In the genomic region with DNA sequence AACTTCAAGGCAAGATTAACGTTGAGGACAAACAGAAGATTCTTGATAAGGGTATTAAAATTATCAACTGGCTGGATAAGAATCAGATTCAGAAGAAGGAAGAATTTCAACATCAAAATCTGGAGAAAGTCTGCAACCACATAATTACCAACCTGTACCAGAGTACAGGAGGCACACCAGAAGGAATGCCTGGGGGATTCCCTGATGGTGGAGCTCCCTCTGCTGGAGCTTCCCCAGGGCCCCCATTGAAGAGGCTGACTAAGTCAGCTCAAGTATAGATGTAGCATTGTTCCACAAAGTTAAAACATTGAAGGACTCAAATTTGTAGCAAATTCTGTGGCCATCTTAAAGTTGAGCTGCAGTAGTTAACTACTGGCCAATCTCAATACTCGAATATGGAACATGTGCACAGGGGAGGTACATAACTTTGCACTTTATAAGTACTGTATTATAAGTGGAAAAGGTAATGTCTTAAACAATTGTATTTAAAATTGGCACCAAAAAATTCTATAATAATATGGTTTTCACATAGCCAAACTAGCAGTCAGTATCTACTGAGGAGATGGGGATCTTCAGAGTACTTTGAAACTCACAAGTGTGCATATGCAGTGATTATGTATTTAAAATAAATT, we compare ENCODE assay signal across 9 cellular contexts.
A peak's percentile ranks its signal among the peaks of the same experiment; 100 is the strongest.
DNase-seq lines count a peak whose midpoint lies in the region; ATAC-seq, FAIRE-seq and TF ChIP-seq lines count a peak whose summit lies in the region.
"Had no signal": no experiment of that assay in that cellular context is flagged by ENCODE, and none has a peak within 500 bp of the region (broad histone marks: within the 10 kb centered on the region; RNA-seq: fewer than 3 reads in every experiment).

No MANE protein-coding gene starts in this region.

- H2BK12ac ChIP-seq in H1 (ENCODE audit: low read depth, low read length), result no peak overlapping the region

- no peaks in the 10 kb centered on the region for H3K9me2 ChIP-seq in Karpas-422 (replicated peaks; ENCODE audit: insufficient read depth, low read length)

- TF ChIP-seq POLR2A in H1 (IDR thresholded peaks at IDR 0.05; ENCODE audit: control extremely low read depth in 1 of 2, low read depth in 2 of 2, low read length in 2 of 2) (no peak), ovary (IDR thresholded peaks at IDR 0.05) (no peak)

- no peak overlapping the region for H2BK20ac ChIP-seq in H1 (ENCODE audit: low read length)

- H3K79me2 ChIP-seq in Karpas-422 (ENCODE audit: low read length) (no peaks in the 10 kb centered on the region), H1 (ENCODE audit: control insufficient read depth in 1 of 2, insufficient read depth in 2 of 2, low read length in 2 of 2) (no peaks in the 10 kb centered on the region), parathyroid adenoma (no peaks in the 10 kb centered on the region)

- H3K23me2 ChIP-seq in H1 (ENCODE audit: low read depth, low read length), result no peaks in the 10 kb centered on the region

- H2BK15ac ChIP-seq in H1 (ENCODE audit: low read length), result no peak overlapping the region

- TF ChIP-seq CTCF in H1 (IDR thresholded peaks at IDR 0.05; ENCODE audit: control extremely low read depth in 1 of 3, insufficient read depth in 1 of 3, low read depth in 1 of 3, low read length in 3 of 3) (peak; percentile 70 to 83 (median 81)), parathyroid adenoma (IDR thresholded peaks at IDR 0.05) (peak; percentile 18), ovary (IDR thresholded peaks at IDR 0.05) (no peak)

- no peak overlapping the region for H4K91ac ChIP-seq in H1 (replicated peaks; ENCODE audit: insufficient read length, low read length)

- TF ChIP-seq EP300 in H1 (IDR thresholded peaks at IDR 0.05; ENCODE audit: borderline replicate concordance in 1 of 2, low read depth in 2 of 2, low read length in 2 of 2), result no peak
- no peak for TF ChIP-seq EP300 in ovary (IDR thresholded peaks at IDR 0.05)

- intact Hi-C loops in ovary (cut with DNase I), result no loop called here

- H2BK5ac ChIP-seq in H1 (ENCODE audit: low read depth, low read length), result no peak overlapping the region

- no peak overlapping the region for H3K4ac ChIP-seq in H1 (replicated peaks; ENCODE audit: insufficient read length, low read depth, low read length)

- H3K27ac ChIP-seq in Karpas-422 (ENCODE audit: low read length) (no peak overlapping the region), H1 (ENCODE audit: low read depth, low read length) (no peak overlapping the region), parathyroid adenoma (no peak overlapping the region), ovary (no peak overlapping the region)
- H3K27ac ChIP-seq: BLaER1 treated with 17β-estradiol and CSF1 and Interleukin-3, amounts not matched to agents 10 nM and 100 nM had no signal

- peak; percentile 68 for ATAC-seq in GM21576 (IDR thresholded peaks at IDR 0.05; ENCODE audit: unreplicated experiment)
- no peak for ATAC-seq in HG03139 (IDR thresholded peaks at IDR 0.05; ENCODE audit: unreplicated experiment)

- DNase-seq in NCI-H748 (lab: John Stamatoyannopoulos, UW; ENCODE audit: unreplicated experiment), result peak; percentile 22
- no peak for DNase-seq in NCI-H748 treated with DMSO at 0.1 percent for 48 hours (lab: John Stamatoyannopoulos, UW)
- peak; percentile 72 for DNase-seq in Karpas-422
- peak; percentile 17 to 70 for DNase-seq in H1 (ENCODE audit: low read depth in 1 of 2, low spot score in 2 of 2)
- DNase-seq in ovary, result no peak

- H3K27me3 ChIP-seq in Karpas-422 (ENCODE audit: low read length), result no peaks in the 10 kb centered on the region
- H3K27me3 ChIP-seq in H1 (replicated peaks in 1 of 4; ENCODE audit: control insufficient read depth in 3 of 4, extremely low read depth in 1 of 4, insufficient read depth in 3 of 4, low read length in 3 of 4), result no peaks in the 10 kb centered on the region
- H3K27me3 ChIP-seq in parathyroid adenoma (ENCODE audit: control insufficient read depth, insufficient read depth, low read length), result no peaks in the 10 kb centered on the region
- no peaks in the 10 kb centered on the region for H3K27me3 ChIP-seq in ovary
- H3K27me3 ChIP-seq: BLaER1 treated with 17β-estradiol and CSF1 and Interleukin-3, amounts not matched to agents 10 nM and 100 nM had no signal

- H2AK5ac ChIP-seq in H1 (ENCODE audit: low read depth, low read length), result no peak overlapping the region

- no peak overlapping the region for H2BK120ac ChIP-seq in H1 (replicated peaks; ENCODE audit: low read depth, low read length)

- POLR2A ChIA-PET in H1 (lab: Charles Lee; ENCODE audit: partially characterized antibody), result no interaction called here

- no peak overlapping the region for H2AFZ ChIP-seq in Karpas-422 (ENCODE audit: low read length)
- peak overlapping the region; percentile 80; the same call in 1 of the 2 replicates for H2AFZ ChIP-seq in H1 (ENCODE audit: low read length)
- H2AFZ ChIP-seq in parathyroid adenoma, result no peak overlapping the region

- no peaks in the 10 kb centered on the region for H3K9me3 ChIP-seq in Karpas-422 (ENCODE audit: low read length)
- peaks cover 0 to 2% of the 10 kb centered on the region in 2 experiments; a peak in 1 of 4 replicates for H3K9me3 ChIP-seq in H1 (ENCODE audit: insufficient read depth in 2 of 2, low read depth in 1 of 2, low read length in 1 of 2)
- H3K9me3 ChIP-seq in parathyroid adenoma (ENCODE audit: control insufficient read depth, low read length), result no peaks in the 10 kb centered on the region
- H3K9me3 ChIP-seq in ovary, result no peaks in the 10 kb centered on the region

- 64% methylated on average over 2 of the region's 2 CpGs; no CpG with 5 or more reads in 1 of the 2 experiments for WGBS in H1 (ENCODE audit: extremely low coverage in 1 of 2, insufficient coverage in 1 of 2, insufficient read length in 1 of 2, insufficient replicate concordance in 2 of 2, low coverage in 1 of 2, low lambda C conversion rate in 2 of 2, missing lambda C conversion rate in 1 of 2), 2 experiments
- 65 to 82% (median 72%) methylated on average over 2 of the region's 2 CpGs for WGBS in ovary, 3 donors

- H3K14ac ChIP-seq in H1 (ENCODE audit: insufficient read length), result no peak overlapping the region

- H3K79me1 ChIP-seq in H1 (ENCODE audit: low read depth, low read length), result no peaks in the 10 kb centered on the region

- no peak overlapping the region for H3K9ac ChIP-seq in Karpas-422 (ENCODE audit: low read length)
- no peak overlapping the region for H3K9ac ChIP-seq in H1 (replicated peaks in 1 of 4; ENCODE audit: extremely low read depth in 1 of 4, low read depth in 3 of 4, low read length in 3 of 4)
- H3K9ac ChIP-seq in parathyroid adenoma, result no peak overlapping the region
- H3K9ac ChIP-seq: BLaER1 treated with 17β-estradiol and CSF1 and Interleukin-3, amounts not matched to agents 10 nM and 100 nM had no signal

- no peak overlapping the region for H4K8ac ChIP-seq in H1 (ENCODE audit: extremely low read depth, insufficient read depth, low read length)

- no peak overlapping the region for H3K56ac ChIP-seq in H1 (replicated peaks; ENCODE audit: insufficient read length, low read depth, low read length)

- no peak overlapping the region for H4K5ac ChIP-seq in H1 (ENCODE audit: insufficient read length, low read depth, low read length)

- peak; percentile 89 to 90 for TF ChIP-seq RAD21 in H1 (IDR thresholded peaks at IDR 0.05 in 1 of 2, conservative IDR thresholded peaks at IDR 0.05 in 1 of 2; ENCODE audit: low read depth in 2 of 2, low read length in 2 of 2)

- H3K4me3 ChIP-seq in Karpas-422 (ENCODE audit: low read length) (no peak overlapping the region), H1 (ENCODE audit: extremely low read depth in 1 of 4, insufficient read depth in 2 of 4, low read depth in 3 of 4, low read length in 4 of 4) (no peak overlapping the region), parathyroid adenoma (ENCODE audit: low read depth, low read length) (no peak overlapping the region), ovary (no peak overlapping the region)
- H3K4me3 ChIP-seq: BLaER1 treated with 17β-estradiol and CSF1 and Interleukin-3, amounts not matched to agents 10 nM and 100 nM had no signal

- H3K4me2 ChIP-seq in Karpas-422 (ENCODE audit: low read depth, low read length, poor library complexity, severe bottlenecking), result no peak overlapping the region
- no peak overlapping the region for H3K4me2 ChIP-seq in H1 (ENCODE audit: insufficient read depth in 1 of 2, low read depth in 2 of 2, low read length in 2 of 2)
- no peak overlapping the region for H3K4me2 ChIP-seq in parathyroid adenoma (ENCODE audit: low read length)
- H3K4me2 ChIP-seq: BLaER1 treated with 17β-estradiol and CSF1 and Interleukin-3, amounts not matched to agents 10 nM and 100 nM had no signal

- FAIRE-seq in H1 (lab: Jason Lieb, UNC), result peak; percentile 57

- H4K20me1 ChIP-seq in Karpas-422 (ENCODE audit: insufficient read depth, low read depth, low read length), result no peaks in the 10 kb centered on the region
- H4K20me1 ChIP-seq in H1 (replicated peaks in 1 of 2; ENCODE audit: control insufficient read depth in 1 of 2, insufficient read depth in 2 of 2, low read length in 2 of 2), result no peaks in the 10 kb centered on the region
- H4K20me1 ChIP-seq: BLaER1 treated with 17β-estradiol and CSF1 and Interleukin-3, amounts not matched to agents 10 nM and 100 nM had no signal

- no peak overlapping the region for H3K23ac ChIP-seq in H1 (ENCODE audit: insufficient read length)

- H3K36me3 ChIP-seq in Karpas-422 (ENCODE audit: insufficient read depth, low read length) (no peaks in the 10 kb centered on the region), H1 (ENCODE audit: control insufficient read depth in 2 of 4, insufficient read depth in 4 of 4, low read length in 3 of 4) (no peaks in the 10 kb centered on the region), parathyroid adenoma (ENCODE audit: control insufficient read depth, insufficient read depth, low read length) (no peaks in the 10 kb centered on the region), ovary (no peaks in the 10 kb centered on the region)
- H3K36me3 ChIP-seq: BLaER1 treated with 17β-estradiol and CSF1 and Interleukin-3, amounts not matched to agents 10 nM and 100 nM had no signal

- CTCF ChIA-PET in H1 (lab: Charles Lee; ENCODE audit: partially characterized antibody), result interaction anchor here (0.8 to 4.3 kb wide), 32 partner anchors 9 to 866 kb away, joined by 3 to 33 read pairs (median 4); a partner anchor contains a TSS

- H3K4me1 ChIP-seq in Karpas-422 (ENCODE audit: low read length) (no peaks in the 10 kb centered on the region), H1 (replicated peaks in 1 of 4; ENCODE audit: control insufficient read depth in 3 of 4, insufficient read depth in 4 of 4, low read length in 3 of 4) (no peaks in the 10 kb centered on the region), parathyroid adenoma (no peaks in the 10 kb centered on the region), ovary (ENCODE audit: insufficient read depth) (peaks cover 2% of the 10 kb centered on the region)
- H3K4me1 ChIP-seq: BLaER1 treated with 17β-estradiol and CSF1 and Interleukin-3, amounts not matched to agents 10 nM and 100 nM had no signal

- no peak overlapping the region for H3K18ac ChIP-seq in H1 (ENCODE audit: extremely low read depth, low read length)

TF ChIP-seq in H1, 55 proteins besides CTCF, POLR2A, EP300 and RAD21 (continues in another document):
- TF ChIP-seq SAP30 (IDR thresholded peaks at IDR 0.05; ENCODE audit: insufficient read depth, insufficient replicate concordance, low read length) (no peak), HDAC2 (IDR thresholded peaks at IDR 0.05; ENCODE audit: borderline replicate concordance in 1 of 2, low read depth in 2 of 2, low read length in 2 of 2) (no peak), YY1 (IDR thresholded peaks at IDR 0.05; ENCODE audit: low read depth, low read length) (peak; percentile 30; the same call in 1 of the 2 replicates)

Comparison
In these comparisons a context has a peak if more than half of its experiments do, and no peak if none do; other contexts are left out.
1. DNase-seq: peak in NCI-H748 (single experiment), Karpas-422 (single experiment) and H1 (2 of 2); none in NCI-H748 treated with DMSO at 0.1 percent for 48 hours (single experiment) and ovary (0 of 5).
2. CTCF ChIP-seq: peak in H1 (3 of 3) and parathyroid adenoma (single experiment); none in ovary (0 of 3).